ENCODE assay signal across 18 cellular contexts in genomic region chr12:12508612-12509011, GRCh38. TPM values are rescaled to one million over a fixed set of nuclear protein-coding genes. Genes with fewer than 3 reads are reported as not detected.
DNase-seq lines count a peak whose midpoint lies in the region; ATAC-seq and TF ChIP-seq lines count a peak whose summit lies in the region.
"Had no signal": no experiment of that assay in that cellular context is flagged by ENCODE, and none has a peak within 500 bp of the region (broad histone marks: within the 10 kb centered on the region; RNA-seq: fewer than 3 reads in every experiment).

No MANE protein-coding gene starts in this region.

- H3K4me1 ChIP-seq in adrenal gland (replicated peaks in 1 of 2) = peaks cover 22 to 95% of the 10 kb centered on the region in 2 donors
- peaks cover 5 to 62% (median 15%) of the 10 kb centered on the region in 3 donors for H3K4me1 ChIP-seq in gastroesophageal sphincter

- peak; percentile 35 for ATAC-seq in gastroesophageal sphincter
- ATAC-seq in HG02885 (IDR thresholded peaks at IDR 0.05; ENCODE audit: poor library complexity, unreplicated experiment) = no peak
- ATAC-seq: activated naive CD4-positive, alpha-beta T cell treated with anti-CD3 and anti-CD28 coated beads, Interleukin-2, amount 50 U/mL, for 72 hours; heart right ventricle; stimulated activated naive CD8-positive, alpha-beta T cell treated with anti-CD3 and anti-CD28 coated beads, Interleukin-15, amount 100 ng/mL, for 72 hours had no signal

- intact Hi-C loops in adrenal gland (cut with DNase I) = no loop called here

- peak overlapping the region in 3 of 5 donors; percentile 14 to 95 (median 50) for H3K27ac ChIP-seq in adrenal gland
- no peak overlapping the region for H3K27ac ChIP-seq in gastroesophageal sphincter
- H3K27ac ChIP-seq: BLaER1 treated with 17β-estradiol and CSF1 and Interleukin-3, amounts not matched to agents 10 nM and 100 nM; ovary had no signal

- TF ChIP-seq EP300 in gastroesophageal sphincter (IDR thresholded peaks at IDR 0.05) = no peak

- H3K27me3 ChIP-seq in adrenal gland = no peaks in the 10 kb centered on the region
- H3K27me3 ChIP-seq in gastroesophageal sphincter = no peaks in the 10 kb centered on the region
- H3K27me3 ChIP-seq: BLaER1 treated with 17β-estradiol and CSF1 and Interleukin-3, amounts not matched to agents 10 nM and 100 nM; heart right ventricle; ovary; vagina had no signal

- H3K36me3 ChIP-seq in adrenal gland (replicated peaks in 1 of 2) = no peaks in the 10 kb centered on the region
- no peaks in the 10 kb centered on the region for H3K36me3 ChIP-seq in gastroesophageal sphincter
- H3K36me3 ChIP-seq: HAP-1, heart right ventricle, ovary had no signal

- TF ChIP-seq CTCF in adrenal gland (IDR thresholded peaks at IDR 0.05) (no peak), gastroesophageal sphincter (IDR thresholded peaks at IDR 0.05) (no peak)

- peak; percentile 19 to 38 for DNase-seq in AML-193 (lab: John Stamatoyannopoulos, UW)
- peak; percentile 20 for DNase-seq in GM04503 (ENCODE audit: low read depth)
- DNase-seq in adrenal gland = no peak
- no peak for DNase-seq in UCSD-AML1 (lab: John Stamatoyannopoulos, UW; ENCODE audit: unreplicated experiment)
- no peak for DNase-seq in cortex of kidney (lab: John Stamatoyannopoulos, UW)
- no peak for DNase-seq in activated gamma-delta T cell treated with Interleukin-2 at 50 U/mL for 16 hours
- DNase-seq: DMS79; heart right ventricle; NCI-H1694; ovary; stimulated activated naive CD8-positive, alpha-beta T cell treated with anti-CD3 and anti-CD28 coated beads, Interleukin-15, amount 100 ng/mL, for 72 hours had no signal

- TF ChIP-seq POLR2A in adrenal gland (IDR thresholded peaks at IDR 0.05) (no peak), gastroesophageal sphincter (IDR thresholded peaks at IDR 0.05) (no peak)

- no peak overlapping the region for H3K4me3 ChIP-seq in adrenal gland
- no peak overlapping the region for H3K4me3 ChIP-seq in gastroesophageal sphincter
- H3K4me3 ChIP-seq: BLaER1 treated with 17β-estradiol and CSF1 and Interleukin-3, amounts not matched to agents 10 nM and 100 nM; HAP-1; heart right ventricle; ovary; smooth muscle cell; vagina had no signal

- H3K9me3 ChIP-seq in adrenal gland (replicated peaks in 1 of 3) = no peaks in the 10 kb centered on the region
- H3K9me3 ChIP-seq in gastroesophageal sphincter = no peaks in the 10 kb centered on the region
- H3K9me3 ChIP-seq: BLaER1 treated with 17β-estradiol and CSF1 and Interleukin-3, amounts not matched to agents 10 nM and 100 nM; HAP-1; heart right ventricle; ovary; vagina had no signal

- WGBS in adrenal gland, 4 donors = 83 to 95% (median 87%) methylated on average over 2 of the region's 2 CpGs
- 83 to 89% methylated on average over 2 of the region's 2 CpGs for WGBS in gastroesophageal sphincter (ENCODE audit: low coverage in 1 of 2), 2 donors

RNA-seq across cellular contexts. Expression of gene DUSP16, which starts 54.1 kb away (rescaled TPM):
- total RNA-seq in adrenal gland (100 to 1,000 TPM in 5 of 8 donors, 10 to 100 TPM in 3; 36.4 to 374 (median 118) TPM), gastroesophageal sphincter (10 to 100 TPM; 14.7 to 20.1 (median 17.1) TPM)
- 100 to 1,000 TPM in 1 of 3 donors, 10 to 100 TPM in 2; 24.5 to 108 (median 32.2) TPM for polyA plus RNA-seq in adrenal gland

Comparison
In these comparisons a context has a peak if more than half of its experiments do, and no peak if none do; other contexts are left out.
1. DNase-seq: peak in AML-193 (2 of 2) and GM04503 (single experiment); none in adrenal gland (0 of 7), UCSD-AML1 (single experiment), cortex of kidney (single experiment) and activated gamma-delta T cell treated with Interleukin-2 at 50 U/mL for 16 hours (single experiment).
2. H3K27ac ChIP-seq: peak in adrenal gland (3 of 5); none in gastroesophageal sphincter (0 of 4).